Comparison of ENCODE assay signal across 24 cellular contexts in the genomic region with DNA sequence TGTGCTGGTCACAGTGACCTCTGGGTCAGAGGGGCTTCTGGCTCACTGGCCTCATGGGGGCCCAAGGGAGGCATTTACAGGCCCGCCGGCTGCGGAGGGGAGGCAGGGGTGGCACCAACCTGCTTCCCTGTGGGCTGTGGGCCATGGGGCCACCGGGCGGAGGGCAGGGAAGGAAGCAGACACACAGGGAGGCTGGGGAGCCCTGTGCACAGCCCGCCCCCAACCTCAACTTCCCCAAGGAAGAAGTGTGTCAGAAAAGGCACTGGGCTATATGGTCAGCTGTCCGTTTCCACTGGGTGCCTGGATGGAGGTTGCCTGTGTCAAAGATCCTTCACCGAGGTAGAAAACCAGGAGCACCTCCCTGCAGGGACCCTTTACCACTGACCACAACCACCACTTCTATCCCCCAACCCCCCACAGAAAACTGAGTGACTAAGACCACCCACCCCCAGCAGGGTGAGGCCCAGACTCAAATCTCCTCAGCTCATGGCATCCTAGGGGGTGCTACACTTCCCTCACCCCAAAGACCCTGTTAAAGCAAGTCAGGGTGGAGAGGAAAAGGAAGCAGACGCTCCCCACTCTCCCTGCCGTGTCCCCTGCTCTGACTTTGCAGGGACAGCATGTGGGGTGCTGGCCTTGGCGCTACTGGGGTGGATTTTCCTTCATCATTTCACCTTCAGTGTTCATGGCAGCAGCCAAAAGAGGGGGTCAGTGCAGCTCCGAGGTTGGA. TPM values are rescaled to one million over a fixed set of nuclear protein-coding genes. Genes with fewer than 3 reads are reported as not detected.
"Had no signal": no experiment of that assay in that cellular context is flagged by ENCODE, and none has a peak within 500 bp of the region (broad histone marks: within the 10 kb centered on the region; RNA-seq: fewer than 3 reads in every experiment).

No MANE protein-coding gene starts in this region.

- H2AFZ ChIP-seq: hepatocyte had no signal

- H3K4me2 ChIP-seq: hepatocyte had no signal

- FAIRE-seq: astrocyte, bronchial epithelial cell, keratinocyte had no signal

- H3K9me3 ChIP-seq: vagina had no signal

- H3K27me3 ChIP-seq: hepatocyte, vagina had no signal

- DNase-seq: activated CD4-positive, alpha-beta T cell treated with anti-CD3 and anti-CD28 coated beads, Interleukin-2, amount 50 U/mL, for 48 hours; activated naive CD4-positive, alpha-beta T cell treated with anti-CD3 and anti-CD28 coated beads, Interleukin-2, amount 50 U/mL, for 16 hours; activated T-cell treated with anti-CD3 and anti-CD28 coated beads, Interleukin-2, amount 50 U/mL, for 24 hours; endodermal cell; stimulated activated CD4-positive, alpha-beta T cell treated with anti-CD3 and anti-CD28 coated beads, Interleukin-2, amount 100 ng/mL, for 48 hours; T-helper 1 cell; T1000; WERI-Rb-1 had no signal

- H3K4me3 ChIP-seq: hepatocyte, vagina had no signal

- ATAC-seq: stimulated activated memory B cell treated with anti-CD40 and anti-IgM and Interleukin-4, amounts not matched to agents 10 μg/mL and 1 μg/mL and 100 μg/mL, for 72 hours had no signal

- H3K27ac ChIP-seq: hepatocyte, vagina, WERI-Rb-1 had no signal

RNA-seq across cellular contexts. Expression of gene CST9, which starts 26.4 kb away (rescaled TPM):
- total RNA-seq: astrocyte, bronchial epithelial cell, chondrocyte, dermis microvascular lymphatic vessel endothelial cell, endodermal cell, epithelial cell of proximal tubule, hepatocyte, liver, mesothelial cell of epicardium, myocyte, neural crest cell, osteoblast, pulmonary artery endothelial cell, vagina had no signal
- polyA plus RNA-seq: adipose tissue, hepatocyte, keratinocyte, liver had no signal

RNA-seq across cellular contexts. Expression of gene CST4, which starts 56.7 kb away (rescaled TPM):
- total RNA-seq: astrocyte, bronchial epithelial cell, chondrocyte, dermis microvascular lymphatic vessel endothelial cell, epithelial cell of proximal tubule, liver, mesothelial cell of epicardium, myocyte, neural crest cell, osteoblast, pulmonary artery endothelial cell, vagina had no signal
- polyA plus RNA-seq: adipose tissue, hepatocyte, keratinocyte, liver had no signal
